23 cellular contexts compared by ENCODE assay signal in the genomic region with DNA sequence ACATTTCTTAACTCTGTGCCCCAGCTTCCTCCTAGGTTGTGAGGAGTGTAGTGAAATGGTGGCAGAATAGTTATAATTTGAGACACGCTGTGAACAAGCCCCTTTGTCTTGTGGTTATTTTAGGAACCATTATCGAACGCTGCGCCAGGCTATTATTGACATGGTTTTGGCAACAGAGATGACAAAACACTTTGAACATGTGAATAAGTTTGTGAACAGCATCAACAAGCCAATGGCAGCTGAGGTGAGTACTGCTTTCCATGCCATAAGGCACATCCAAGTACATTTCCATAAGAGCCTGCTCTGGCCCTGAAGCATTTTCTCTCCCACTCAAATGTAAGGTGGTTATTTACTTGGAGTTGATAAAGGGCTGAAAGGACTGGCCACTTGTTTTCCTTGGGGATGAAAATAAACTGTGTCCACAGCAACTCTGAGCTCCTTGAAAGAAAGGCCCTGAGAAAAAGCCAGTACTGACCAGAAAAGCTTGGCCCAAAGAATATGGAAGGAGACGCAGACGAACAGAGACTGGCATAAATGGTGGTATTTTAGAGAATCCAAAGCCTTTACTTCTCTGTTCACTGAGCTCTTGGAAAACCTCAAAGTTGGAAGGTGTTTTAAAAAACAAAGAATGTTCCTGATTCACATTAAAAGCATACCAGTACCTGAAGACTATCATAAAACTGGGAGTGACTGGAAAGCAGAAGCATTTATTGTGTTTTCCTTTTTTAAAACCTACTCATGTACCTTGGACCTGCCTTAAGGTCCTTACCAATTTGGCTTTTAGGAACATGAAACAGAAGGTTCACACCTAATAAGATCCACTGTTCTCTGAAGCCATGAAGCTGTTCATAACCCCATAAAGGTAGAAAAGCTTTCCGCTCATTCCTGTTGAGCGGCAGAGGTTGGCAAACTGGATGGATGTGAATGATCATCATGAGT.
"Had no signal": no experiment of that assay in that cellular context is flagged by ENCODE, and none has a peak within 500 bp of the region (broad histone marks: within the 10 kb centered on the region; RNA-seq: fewer than 3 reads in every experiment).

No MANE protein-coding gene starts in this region.

- H3K36me3 ChIP-seq: adrenal gland, brain microvascular endothelial cell, vagina had no signal

- H3K4me3 ChIP-seq: adrenal gland, skin epidermis, upper lobe of left lung, vagina had no signal

- H3K9me3 ChIP-seq: adrenal gland, upper lobe of left lung, vagina had no signal

- H3K27ac ChIP-seq: adrenal gland, brain microvascular endothelial cell, skin epidermis, upper lobe of left lung, vagina, VCaP had no signal

- ATAC-seq: natural killer cell treated with Interleukin-12 subunit alpha and Interleukin-12 subunit beta and Interleukin-15 and Interleukin-18, amount 100 ng/mL, for 72 hours; sciatic nerve; stimulated activated effector memory CD8-positive, alpha-beta T cell treated with anti-CD3 and anti-CD28 coated beads, Interleukin-12 subunit alpha, Interleukin-12 subunit beta, amount 100 ng/mL, for 72 hours had no signal

- H3K4me1 ChIP-seq: vagina had no signal

- H3K27me3 ChIP-seq: adrenal gland, brain microvascular endothelial cell, upper lobe of left lung, vagina had no signal

- DNase-seq: activated CD4-positive, alpha-beta T cell treated with anti-CD3 and anti-CD28 coated beads for 48 hours; activated CD4-positive, alpha-beta T cell treated with anti-CD3 and anti-CD28 coated beads, Interleukin-2, amount 50 U/mL, for 48 hours; activated CD8-positive, alpha-beta memory T cell treated with anti-CD3 and anti-CD28 coated beads for 24 hours; activated effector memory CD4-positive, alpha-beta T cell treated with Interleukin-2 at 50 U/mL for 16 hours; activated naive CD4-positive, alpha-beta T cell treated with anti-CD3 and anti-CD28 coated beads for 36 hours; activated naive CD8-positive, alpha-beta T cell treated with anti-CD3 and anti-CD28 coated beads for 36 hours; adrenal gland; brain microvascular endothelial cell; central memory CD4-positive, alpha-beta T cell; dermis blood vessel endothelial cell; effector CD8-positive, alpha-beta T cell; glutamatergic neuron; islet precursor cell; posterior cingulate gyrus; stimulated activated CD4-positive, alpha-beta T cell treated with anti-CD3 and anti-CD28 coated beads, Interleukin-12 subunit alpha, Interleukin-12 subunit beta, amount 100 ng/mL, for 4 hours; stimulated activated CD4-positive, alpha-beta T cell treated with anti-CD3 and anti-CD28 coated beads, Interleukin-4, amount 100 ng/mL, for 1 hour; upper lobe of left lung had no signal
